18 cellular contexts compared by ENCODE assay signal in genomic region chr3:8579943-8580342, GRCh38.
DNase-seq lines count a peak whose midpoint lies in the region; ATAC-seq and TF ChIP-seq lines count a peak whose summit lies in the region.
"Had no signal": no experiment of that assay in that cellular context is flagged by ENCODE, and none has a peak within 500 bp of the region (broad histone marks: within the 10 kb centered on the region; RNA-seq: fewer than 3 reads in every experiment).

No MANE protein-coding gene starts in this region.

- H3K27ac ChIP-seq in IMR-90 (ENCODE audit: insufficient read depth, low read length) (no peak overlapping the region), brain microvascular endothelial cell (peak overlapping the region; percentile 41), psoas muscle (peak overlapping the region; percentile 64), tibial artery (peak overlapping the region; percentile 10 to 14)
- H3K27ac ChIP-seq: 22Rv1, A549, C4-2B had no signal

- no peaks in the 10 kb centered on the region for H3K9me3 ChIP-seq in IMR-90 (ENCODE audit: control insufficient read depth, insufficient read depth, low read length)
- H3K9me3 ChIP-seq in psoas muscle: no peaks in the 10 kb centered on the region
- H3K9me3 ChIP-seq in tibial artery: no peaks in the 10 kb centered on the region
- H3K9me3 ChIP-seq: A549, Caco-2 had no signal

- no peaks in the 10 kb centered on the region for H3K79me1 ChIP-seq in IMR-90 (ENCODE audit: low read depth in 1 of 2, low read length in 2 of 2)

- peak overlapping the region; percentile 3; the same call in 1 of the 2 replicates for H4K5ac ChIP-seq in IMR-90 (ENCODE audit: low read depth, low read length)

- H3K36me3 ChIP-seq in IMR-90 (ENCODE audit: control insufficient read depth, insufficient read depth, low read length) (no peaks in the 10 kb centered on the region), brain microvascular endothelial cell (replicated peaks) (no peaks in the 10 kb centered on the region), psoas muscle (ENCODE audit: insufficient read depth in 1 of 2, low read depth in 1 of 2) (no peaks in the 10 kb centered on the region), tibial artery (peaks cover 0 to 13% (median 7%) of the 10 kb centered on the region in 3 donors)

- no TSS peak for BruUV-seq in IMR-90 (replicated peaks; lab: Mats Ljungman, UMichigan)

- H3K14ac ChIP-seq in IMR-90 (replicated peaks; ENCODE audit: low read depth, low read length): no peak overlapping the region

- H2BK5ac ChIP-seq in IMR-90 (ENCODE audit: low read depth, low read length, poor library complexity, severe bottlenecking): no peak overlapping the region

- no peaks in the 10 kb centered on the region for H3K27me3 ChIP-seq in IMR-90 (ENCODE audit: control insufficient read depth, insufficient read depth, low read length)
- no peaks in the 10 kb centered on the region for H3K27me3 ChIP-seq in brain microvascular endothelial cell (replicated peaks)
- no peaks in the 10 kb centered on the region for H3K27me3 ChIP-seq in psoas muscle (ENCODE audit: insufficient read depth in 3 of 3, low read length in 2 of 3)
- no peaks in the 10 kb centered on the region for H3K27me3 ChIP-seq in tibial artery

- no peak overlapping the region; the same call in 1 of the 2 replicates for H2AK5ac ChIP-seq in IMR-90 (ENCODE audit: low read depth, low read length)

- POLR2A ChIA-PET in IMR-90 (lab: Charles Lee; ENCODE audit: unreplicated experiment): no interaction called here

- no peak overlapping the region; the same call in 2 of the 3 replicates for H2BK15ac ChIP-seq in IMR-90 (ENCODE audit: low read depth, low read length)

- no peak overlapping the region for H3K56ac ChIP-seq in IMR-90 (ENCODE audit: extremely low read depth, insufficient read depth, low read length)

- dilution Hi-C loops in IMR-90 (cut with HindIII; ENCODE audit: low sequenced_read_pairs, unreplicated experiment): no loop called here

- no peak overlapping the region for H3K4me2 ChIP-seq in IMR-90 (ENCODE audit: low read depth, low read length)
- H3K4me2 ChIP-seq: A549 had no signal

- H4K8ac ChIP-seq in IMR-90 (ENCODE audit: low read depth in 2 of 2, low read length in 2 of 2): no peak overlapping the region

- TF ChIP-seq RAD21 in IMR-90 (IDR thresholded peaks at IDR 0.05; ENCODE audit: low read length): no peak

- intact Hi-C loops in IMR-90 (cut with micrococcal nuclease) (loop anchor here (5.0 kb wide), 1 partner anchor 42 kb away; no protein-coding TSS in a partner anchor), psoas muscle (cut with DNase I) (no loop called here), tibial artery (cut with DNase I; ENCODE audit: low total_unique reads) (no loop called here)

- no peak for ATAC-seq in IMR-90 (ENCODE audit: low read depth)
- no peak for ATAC-seq in psoas muscle
- ATAC-seq in GM19328 (IDR thresholded peaks at IDR 0.05; ENCODE audit: unreplicated experiment): no peak
- ATAC-seq: A549, HepG2 had no signal

- DNase-seq in IMR-90: no peak
- DNase-seq in brain microvascular endothelial cell: no peak
- no peak for DNase-seq in psoas muscle
- no peak for DNase-seq in tibial artery
- DNase-seq in NCI-H146 (lab: John Stamatoyannopoulos, UW): no peak
- DNase-seq in activated T-cell treated with anti-CD3 and anti-CD28 coated beads for 4 hours: no peak
- DNase-seq: AML-193; Caco-2; CD4-positive, alpha-beta T cell; DMS153; DMS79; GDM1; H9 had no signal

- H2BK120ac ChIP-seq in IMR-90 (ENCODE audit: low read depth, low read length): peak overlapping the region; percentile 26

- H2AK9ac ChIP-seq in IMR-90 (replicated peaks; ENCODE audit: low read depth, low read length, poor library complexity): no peak overlapping the region

- in situ Hi-C loops in IMR-90 (cut with MboI; ENCODE audit: low sequenced_read_pairs) (no loop called here), brain microvascular endothelial cell (cut with HindIII; ENCODE audit: low pct_ligation_motif_present, low sequenced_read_pairs) (no loop called here)

- CTCF ChIA-PET in IMR-90 (lab: Yijun Ruan, JAX): interaction anchor here (0.7 kb wide), 2 partner anchors 21 to 43 kb away, joined by 3 to 9 read pairs; no protein-coding TSS in a partner anchor

- H3K23ac ChIP-seq in IMR-90 (ENCODE audit: low read depth, low read length): no peak overlapping the region

- no peak overlapping the region for H2AFZ ChIP-seq in IMR-90 (replicated peaks; ENCODE audit: low read length, poor library complexity)

- no CpG with 5 or more reads among the region's 5 CpGs for WGBS in IMR-90 (ENCODE audit: extremely low coverage in 2 of 2, insufficient read length in 1 of 2), 2 experiments
- WGBS in psoas muscle, 3 donors: 76 to 85% (median 81%) methylated on average over 5 of the region's 5 CpGs

- H3K4ac ChIP-seq in IMR-90 (ENCODE audit: low read depth, low read length): peak overlapping the region; percentile 39; the same call in 1 of the 2 replicates

- H4K91ac ChIP-seq in IMR-90 (ENCODE audit: insufficient read depth, low read depth, low read length): peak overlapping the region; percentile 12; the same call in 1 of the 2 replicates

- H4K20me1 ChIP-seq in IMR-90 (ENCODE audit: insufficient read depth, low read length): peaks cover 8% of the 10 kb centered on the region

- no peak for TF ChIP-seq CTCF in IMR-90 (conservative IDR thresholded peaks at IDR 0.05; ENCODE audit: low read depth, low read length)
- TF ChIP-seq CTCF in brain microvascular endothelial cell (IDR thresholded peaks at IDR 0.05; ENCODE audit: low read depth, low read length, missing control alignments): no peak
- no peak for TF ChIP-seq CTCF in psoas muscle (IDR thresholded peaks at IDR 0.05)
- no peak for TF ChIP-seq CTCF in tibial artery (IDR thresholded peaks at IDR 0.05)

- 0 out of 2 replicates have a peak overlapping the region, but pooled peaks have one; percentile 14 for H2BK20ac ChIP-seq in IMR-90 (ENCODE audit: low read depth, low read length)

- H3K4me1 ChIP-seq in IMR-90 (ENCODE audit: control insufficient read depth, insufficient read depth, low read length) (peaks cover 30% of the 10 kb centered on the region), psoas muscle (peaks cover 14% of the 10 kb centered on the region), tibial artery (peaks cover 0 to 22% (median 6%) of the 10 kb centered on the region in 4 donors)

- no peak for TF ChIP-seq POLR2A in IMR-90 (IDR thresholded peaks at IDR 0.05; ENCODE audit: low read depth, low read length)

- H3K18ac ChIP-seq in IMR-90 (ENCODE audit: low read depth, low read length): no peak overlapping the region

- no peak overlapping the region for H3K9ac ChIP-seq in IMR-90 (ENCODE audit: low read depth, low read length)

- H3K4me3 ChIP-seq in IMR-90 (ENCODE audit: insufficient read depth, low read depth, low read length) (no peak overlapping the region), brain microvascular endothelial cell (ENCODE audit: low read depth, low read length) (no peak overlapping the region), psoas muscle (no peak overlapping the region), tibial artery (no peak overlapping the region)
- H3K4me3 ChIP-seq: A549 had no signal

- peaks cover 24% of the 10 kb centered on the region for H3K9me1 ChIP-seq in IMR-90 (ENCODE audit: insufficient read depth, low read length)

TF ChIP-seq in IMR-90, 13 proteins besides CTCF, POLR2A, EP300 and RAD21:
- no peak for TF ChIP-seq FOS (IDR thresholded peaks at IDR 0.05; ENCODE audit: low read depth, low read length)
- no peak for TF ChIP-seq CHD1 (IDR thresholded peaks at IDR 0.05; ENCODE audit: low read depth, low read length)
- TF ChIP-seq CEBPB (IDR thresholded peaks at IDR 0.05; ENCODE audit: low read depth, low read length): no peak
- no peak for TF ChIP-seq MXI1 (IDR thresholded peaks at IDR 0.05; ENCODE audit: borderline replicate concordance, low read depth, low read length)
- no peak for TF ChIP-seq ELK1 (IDR thresholded peaks at IDR 0.05; ENCODE audit: borderline replicate concordance, low read depth, low read length)
- no peak for TF ChIP-seq NFE2L2 (IDR thresholded peaks at IDR 0.05; ENCODE audit: low read depth, low read length)
- no peak for TF ChIP-seq BHLHE40 (IDR thresholded peaks at IDR 0.05; ENCODE audit: low read depth, low read length)
- no peak for TF ChIP-seq USF2 (IDR thresholded peaks at IDR 0.05; ENCODE audit: low read depth, low read length)
- TF ChIP-seq RCOR1 (IDR thresholded peaks at IDR 0.05; ENCODE audit: insufficient replicate concordance, low read length): no peak
- no peak for TF ChIP-seq MAZ (IDR thresholded peaks at IDR 0.05; ENCODE audit: borderline replicate concordance, low read depth, low read length)
- TF ChIP-seq SMC3 (IDR thresholded peaks at IDR 0.05; ENCODE audit: low read depth, low read length): no peak
- TF ChIP-seq MAFK (IDR thresholded peaks at IDR 0.05; ENCODE audit: low read depth, low read length): no peak
- TF ChIP-seq RFX5 (IDR thresholded peaks at IDR 0.05; ENCODE audit: low read depth, low read length): no peak
